ENCODE assay signal across 23 cellular contexts in the genomic region with DNA sequence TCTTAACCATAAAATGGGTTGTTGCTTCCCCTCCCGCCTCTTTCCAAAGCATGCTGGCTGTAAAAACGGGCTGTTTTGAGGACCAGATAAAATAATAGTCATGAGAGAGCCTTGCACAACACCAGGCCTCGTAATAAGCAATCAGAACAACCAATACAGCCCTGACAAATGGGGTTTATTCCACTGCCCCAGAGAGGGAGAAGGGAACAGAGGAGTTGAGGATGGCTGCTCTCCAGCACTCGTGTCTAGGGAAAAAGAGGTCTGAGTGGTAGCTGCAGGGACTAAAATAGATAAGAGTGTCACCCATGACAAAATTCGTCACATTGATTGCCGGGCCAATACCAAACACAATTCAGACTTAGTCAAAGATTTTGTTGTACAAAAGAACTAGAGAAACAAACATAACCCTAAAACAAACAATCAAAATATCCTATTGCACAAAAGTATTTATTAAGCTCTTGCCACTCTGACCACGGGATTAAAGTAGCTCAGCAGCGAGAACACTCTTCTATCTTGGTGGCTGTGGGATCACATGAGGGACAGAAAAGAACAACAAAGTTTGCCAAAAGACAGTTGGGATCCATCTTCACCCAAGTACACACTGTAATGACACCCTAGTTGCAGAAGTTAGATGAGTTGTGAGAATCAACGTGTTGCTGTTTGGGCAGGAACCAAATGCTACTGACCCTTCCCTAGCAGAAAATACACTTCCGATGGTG.
DNase-seq lines count a peak whose midpoint lies in the region; ATAC-seq and TF ChIP-seq lines count a peak whose summit lies in the region.
"Had no signal": no experiment of that assay in that cellular context is flagged by ENCODE, and none has a peak within 500 bp of the region (broad histone marks: within the 10 kb centered on the region; RNA-seq: fewer than 3 reads in every experiment).

No MANE protein-coding gene starts in this region.

- H3K27me3 ChIP-seq in esophagus (ENCODE audit: control insufficient read depth in 1 of 2, insufficient read depth in 2 of 2, low read length in 2 of 2) (no peaks in the 10 kb centered on the region), lower lobe of right lung (ENCODE audit: low read depth) (no peaks in the 10 kb centered on the region)

- no peak overlapping the region for H3K4me3 Mint-ChIP-seq in activated CD4-positive, alpha-beta T cell treated with anti-CD3 and anti-CD28 coated beads for 36 hours
- H3K4me3 Mint-ChIP-seq in stimulated activated effector memory CD8-positive, alpha-beta T cell treated with anti-CD3 and anti-CD28 coated beads, Interleukin-12 subunit alpha, Interleukin-12 subunit beta, amount 100 ng/mL, for 72 hours: no peak overlapping the region
- H3K4me3 Mint-ChIP-seq: activated CD8-positive, alpha-beta memory T cell treated with anti-CD3 and anti-CD28 coated beads, Interleukin-2, amount 10 ng/mL, durations not matched to agents 7 days and 5 days; B cell; brain; dendritic cell treated with granulocyte-macrophage colony-stimulating factor and Interleukin-4, amounts not matched to agents 40 ng/mL and 50 ng/mL, for 4 days had no signal

- no peak for DNase-seq in activated CD4-positive, alpha-beta T cell treated with anti-CD3 and anti-CD28 coated beads for 36 hours
- no peak for DNase-seq in activated CD4-positive, alpha-beta T cell treated with anti-CD3 and anti-CD28 coated beads for 48 hours
- DNase-seq in lower lobe of right lung: no peak
- no peak for DNase-seq in stimulated activated effector memory CD8-positive, alpha-beta T cell treated with anti-CD3 and anti-CD28 coated beads, Interleukin-12 subunit alpha, Interleukin-12 subunit beta, amount 100 ng/mL, for 72 hours (ENCODE audit: low spot score in 2 of 2)
- no peak for DNase-seq in HCEC 1CT
- DNase-seq: activated CD8-positive, alpha-beta memory T cell treated with anti-CD3 and anti-CD28 coated beads, Interleukin-2, amount 10 ng/mL, durations not matched to agents 7 days and 5 days; activated naive CD4-positive, alpha-beta T cell; Calu3; GOT3; islet precursor cell; midbrain; NCI-H1092 treated with DMSO at 0.1 percent for 48 hours; NCI-H2107; NCI-H524 treated with DMSO at 0.1 percent for 48 hours; SHP77 treated with DMSO at 0.1 percent for 48 hours; stimulated activated CD4-positive, alpha-beta T cell treated with anti-CD3 and anti-CD28 coated beads, Interleukin-4, amount 100 ng/mL, for 1 hour had no signal

- H3K9me3 Mint-ChIP-seq in activated CD4-positive, alpha-beta T cell treated with anti-CD3 and anti-CD28 coated beads for 36 hours (ENCODE audit: low read depth): no peaks in the 10 kb centered on the region
- no peaks in the 10 kb centered on the region for H3K9me3 Mint-ChIP-seq in stimulated activated effector memory CD8-positive, alpha-beta T cell treated with anti-CD3 and anti-CD28 coated beads, Interleukin-12 subunit alpha, Interleukin-12 subunit beta, amount 100 ng/mL, for 72 hours
- H3K9me3 Mint-ChIP-seq: brain; dendritic cell treated with granulocyte-macrophage colony-stimulating factor and Interleukin-4, amounts not matched to agents 40 ng/mL and 50 ng/mL, for 4 days had no signal

- POLR2A ChIA-PET in activated CD4-positive, alpha-beta T cell treated with anti-CD3 and anti-CD28 coated beads for 36 hours (lab: Charles Lee): no interaction called here

- peak overlapping the region; percentile 1 for H3K27ac Mint-ChIP-seq in activated CD4-positive, alpha-beta T cell treated with anti-CD3 and anti-CD28 coated beads for 36 hours
- H3K27ac Mint-ChIP-seq in stimulated activated effector memory CD8-positive, alpha-beta T cell treated with anti-CD3 and anti-CD28 coated beads, Interleukin-12 subunit alpha, Interleukin-12 subunit beta, amount 100 ng/mL, for 72 hours: peak overlapping the region; percentile 34
- H3K27ac Mint-ChIP-seq: activated CD8-positive, alpha-beta memory T cell treated with anti-CD3 and anti-CD28 coated beads, Interleukin-2, amount 10 ng/mL, durations not matched to agents 7 days and 5 days; B cell; dendritic cell treated with granulocyte-macrophage colony-stimulating factor and Interleukin-4, amounts not matched to agents 40 ng/mL and 50 ng/mL, for 4 days had no signal

- intact Hi-C loops in activated CD4-positive, alpha-beta T cell treated with anti-CD3 and anti-CD28 coated beads for 36 hours (cut with DNase I, micrococcal nuclease): no loop called here
- intact Hi-C loops in lower lobe of right lung (cut with DNase I): no loop called here

- H3K4me3 ChIP-seq in esophagus (ENCODE audit: low read depth in 1 of 2, low read length in 2 of 2): no peak overlapping the region
- no peak overlapping the region for H3K4me3 ChIP-seq in lower lobe of right lung

- WGBS in esophagus, 2 donors: 64 to 72% methylated on average over 10 of the region's 10 CpGs

- H3K36me3 Mint-ChIP-seq in activated CD4-positive, alpha-beta T cell treated with anti-CD3 and anti-CD28 coated beads for 36 hours (ENCODE audit: low read depth): no peaks in the 10 kb centered on the region
- H3K36me3 Mint-ChIP-seq in stimulated activated effector memory CD8-positive, alpha-beta T cell treated with anti-CD3 and anti-CD28 coated beads, Interleukin-12 subunit alpha, Interleukin-12 subunit beta, amount 100 ng/mL, for 72 hours: peaks cover 6% of the 10 kb centered on the region

- TF ChIP-seq CTCF in lower lobe of right lung (IDR thresholded peaks at IDR 0.05): no peak

- no peaks in the 10 kb centered on the region for H3K36me3 ChIP-seq in esophagus (ENCODE audit: control insufficient read depth in 2 of 2, insufficient read depth in 2 of 2, low read length in 1 of 2)
- H3K36me3 ChIP-seq in lower lobe of right lung: no peaks in the 10 kb centered on the region

- CTCF ChIA-PET in activated CD4-positive, alpha-beta T cell treated with anti-CD3 and anti-CD28 coated beads for 36 hours (lab: Charles Lee): interaction anchor here (1.1 to 1.3 kb wide), 2 partner anchors 20 to 55 kb away, joined by 3 read pairs; no protein-coding TSS in a partner anchor

- no peaks in the 10 kb centered on the region for H3K9me3 ChIP-seq in esophagus (ENCODE audit: control insufficient read depth in 2 of 2, insufficient read depth in 1 of 2, low read depth in 1 of 2, low read length in 1 of 2)
- no peaks in the 10 kb centered on the region for H3K9me3 ChIP-seq in lower lobe of right lung

- peaks cover 55% of the 10 kb centered on the region for H3K4me1 Mint-ChIP-seq in activated CD4-positive, alpha-beta T cell treated with anti-CD3 and anti-CD28 coated beads for 36 hours
- peaks cover 74% of the 10 kb centered on the region for H3K4me1 Mint-ChIP-seq in stimulated activated effector memory CD8-positive, alpha-beta T cell treated with anti-CD3 and anti-CD28 coated beads, Interleukin-12 subunit alpha, Interleukin-12 subunit beta, amount 100 ng/mL, for 72 hours

- H3K27ac ChIP-seq in esophagus (ENCODE audit: low read depth in 2 of 2, low read length in 1 of 2): peak overlapping the region; percentile 7 to 14
- no peak overlapping the region for H3K27ac ChIP-seq in lower lobe of right lung
- H3K27ac ChIP-seq: 22Rv1 had no signal

- no peaks in the 10 kb centered on the region for H3K27me3 Mint-ChIP-seq in activated CD4-positive, alpha-beta T cell treated with anti-CD3 and anti-CD28 coated beads for 36 hours
- H3K27me3 Mint-ChIP-seq: activated CD8-positive, alpha-beta memory T cell treated with anti-CD3 and anti-CD28 coated beads, Interleukin-2, amount 10 ng/mL, durations not matched to agents 7 days and 5 days; B cell; brain; dendritic cell treated with granulocyte-macrophage colony-stimulating factor and Interleukin-4, amounts not matched to agents 40 ng/mL and 50 ng/mL, for 4 days had no signal

- ATAC-seq in activated CD4-positive, alpha-beta T cell treated with anti-CD3 and anti-CD28 coated beads for 36 hours: no peak
- peak; percentile 35 to 47 for ATAC-seq in lower lobe of right lung
- ATAC-seq in stimulated activated effector memory CD8-positive, alpha-beta T cell treated with anti-CD3 and anti-CD28 coated beads, Interleukin-12 subunit alpha, Interleukin-12 subunit beta, amount 100 ng/mL, for 72 hours: no peak
- ATAC-seq in GM19035 (IDR thresholded peaks at IDR 0.05; ENCODE audit: unreplicated experiment): no peak
- ATAC-seq in HG03025 (IDR thresholded peaks at IDR 0.05; ENCODE audit: low FRiP score, unreplicated experiment): no peak
- ATAC-seq: activated CD8-positive, alpha-beta memory T cell treated with anti-CD3 and anti-CD28 coated beads, Interleukin-2, amount 10 ng/mL, durations not matched to agents 7 days and 5 days had no signal

- H3K4me1 ChIP-seq in esophagus (ENCODE audit: control insufficient read depth in 2 of 2, insufficient read depth in 2 of 2, low read length in 1 of 2) (peaks cover 6 to 14% of the 10 kb centered on the region in 2 donors), lower lobe of right lung (peaks cover 9% of the 10 kb centered on the region)

Comparison
In these comparisons a context has a peak if more than half of its experiments do, and no peak if none do; other contexts are left out.
1. ATAC-seq: peak in lower lobe of right lung (2 of 2); none in activated CD4-positive, alpha-beta T cell treated with anti-CD3 and anti-CD28 coated beads for 36 hours (single experiment), stimulated activated effector memory CD8-positive, alpha-beta T cell treated with anti-CD3 and anti-CD28 coated beads, Interleukin-12 subunit alpha, Interleukin-12 subunit beta, amount 100 ng/mL, for 72 hours (single experiment), GM19035 (single experiment) and HG03025 (single experiment).